8 cellular contexts compared by ENCODE assay signal in genomic region chr17:16381496-16381820, GRCh38. TPM values are rescaled to one million over a fixed set of nuclear protein-coding genes. Genes with fewer than 3 reads are reported as not detected.
DNase-seq lines count a peak whose midpoint lies in the region; ATAC-seq and TF ChIP-seq lines count a peak whose summit lies in the region.

No MANE protein-coding gene starts in this region.

- H3K36me3 ChIP-seq in heart left ventricle (peaks cover 0 to 25% (median 19%) of the 10 kb centered on the region in 9 donors), Peyer's patch (peaks cover 0 to 17% (median 0%) of the 10 kb centered on the region in 3 donors)

- H3K4me3 Mint-ChIP-seq in natural killer cell treated with Interleukin-12 subunit alpha and Interleukin-12 subunit beta and Interleukin-15 and Interleukin-18, amount 100 ng/mL, for 72 hours, result peak overlapping the region; percentile 96

- ATAC-seq in heart left ventricle (no peak), HG03175 (IDR thresholded peaks at IDR 0.05; ENCODE audit: unreplicated experiment) (no peak)
- peak; percentile 40 to 62 for ATAC-seq in natural killer cell treated with Interleukin-12 subunit alpha and Interleukin-12 subunit beta and Interleukin-15 and Interleukin-18, amount 100 ng/mL, for 72 hours

- H3K36me3 Mint-ChIP-seq in natural killer cell treated with Interleukin-12 subunit alpha and Interleukin-12 subunit beta and Interleukin-15 and Interleukin-18, amount 100 ng/mL, for 72 hours, result peaks cover 22% of the 10 kb centered on the region

- TF ChIP-seq CTCF in heart left ventricle (IDR thresholded peaks at IDR 0.05) (no peak), Peyer's patch (IDR thresholded peaks at IDR 0.05) (no peak)

- WGBS in heart left ventricle, 4 donors, result 0 to 2% (median 1%) methylated on average over 14 of the region's 14 CpGs

- H3K4me3 ChIP-seq in heart left ventricle (peak overlapping the region; percentile 45 to 83 (median 72)), Peyer's patch (peak overlapping the region; percentile 62 to 76 (median 67))

- no peaks in the 10 kb centered on the region for H3K27me3 ChIP-seq in heart left ventricle
- no peaks in the 10 kb centered on the region for H3K27me3 ChIP-seq in Peyer's patch

- H3K27ac Mint-ChIP-seq in natural killer cell treated with Interleukin-12 subunit alpha and Interleukin-12 subunit beta and Interleukin-15 and Interleukin-18, amount 100 ng/mL, for 72 hours, result peak overlapping the region; percentile 98 to 100

- TF ChIP-seq POLR2A in heart left ventricle (IDR thresholded peaks at IDR 0.05) (no peak), Peyer's patch (IDR thresholded peaks at IDR 0.05) (no peak)

- no peak for DNase-seq in heart left ventricle
- DNase-seq in cardiac septum (ENCODE audit: low spot score), result no peak
- DNase-seq in Peyer's patch, result no peak
- peak; percentile 60 for DNase-seq in dermis blood vessel endothelial cell
- peak; percentile 80 for DNase-seq in natural killer cell treated with Interleukin-12 subunit alpha and Interleukin-12 subunit beta and Interleukin-15 and Interleukin-18, amount 100 ng/mL, for 72 hours (ENCODE audit: low spot score)
- DNase-seq in NCI-H1092 treated with DMSO at 0.1 percent for 48 hours (lab: John Stamatoyannopoulos, UW), result no peak
- DNase-seq in NCI-H2107 (lab: John Stamatoyannopoulos, UW), result no peak

- no peaks in the 10 kb centered on the region for H3K9me3 Mint-ChIP-seq in natural killer cell treated with Interleukin-12 subunit alpha and Interleukin-12 subunit beta and Interleukin-15 and Interleukin-18, amount 100 ng/mL, for 72 hours

- H3K27me3 Mint-ChIP-seq in natural killer cell treated with Interleukin-12 subunit alpha and Interleukin-12 subunit beta and Interleukin-15 and Interleukin-18, amount 100 ng/mL, for 72 hours, result no peaks in the 10 kb centered on the region

- H3K4me1 Mint-ChIP-seq in natural killer cell treated with Interleukin-12 subunit alpha and Interleukin-12 subunit beta and Interleukin-15 and Interleukin-18, amount 100 ng/mL, for 72 hours (ENCODE audit: low read depth in 2 of 2), result peaks cover 35 to 44% of the 10 kb centered on the region in 2 donors

- intact Hi-C loops in heart left ventricle (cut with DNase I) (loop anchor here in 6 of 10 donors (1.0 to 10.0 kb wide), 5 partner anchors 25 to 63 kb away; partner anchors contain the start of gene TRPV2 (in 2 of the 6)), cardiac septum (cut with DNase I) (loop anchor here (2.0 kb wide), 2 partner anchors 35 to 57 kb away; no protein-coding TSS in a partner anchor)

- H3K27ac ChIP-seq in heart left ventricle, result peak overlapping the region; percentile 88 to 99 (median 95)
- H3K27ac ChIP-seq in Peyer's patch, result peak overlapping the region; percentile 87 to 95 (median 92)

- H3K4me1 ChIP-seq in heart left ventricle (peaks cover 10 to 35% (median 27%) of the 10 kb centered on the region in 12 donors), Peyer's patch (peaks cover 0 to 36% (median 0%) of the 10 kb centered on the region in 4 donors)

- H3K9me3 ChIP-seq in heart left ventricle (no peaks in the 10 kb centered on the region), Peyer's patch (no peaks in the 10 kb centered on the region)

RNA-seq across cellular contexts. Expression of gene UBB, which starts 0.6 kb away (rescaled TPM):
- 1,000 to 10,000 TPM in 8 of 9 donors, 100 to 1,000 TPM in 1; 665 to 2,180 (median 1,547) TPM for total RNA-seq in heart left ventricle
- 1,000 to 10,000 TPM in 1 of 2 donors, 100 to 1,000 TPM in 1; 932 to 1,006 TPM for polyA plus RNA-seq in heart left ventricle
- total RNA-seq in cardiac septum, result 1,552 TPM
- total RNA-seq in Peyer's patch, result 100 to 1,000 TPM; 574 to 927 (median 633) TPM
- total RNA-seq in dermis blood vessel endothelial cell, result 1,676 and 1,882 TPM in 2 replicates
- 1,000 to 10,000 TPM; 1,085 to 1,889 TPM for total RNA-seq in natural killer cell treated with Interleukin-12 subunit alpha and Interleukin-12 subunit beta and Interleukin-15 and Interleukin-18, amount 100 ng/mL, for 72 hours

RNA-seq across cellular contexts. Expression of gene CENPV, which starts 28.2 kb away (rescaled TPM):
- total RNA-seq in heart left ventricle, result 10 to 100 TPM in 8 of 9 donors, 1 to 10 TPM in 1; 9.7 to 15.0 (median 11.5) TPM
- polyA plus RNA-seq in heart left ventricle, result 10 to 100 TPM in 1 of 2 donors, 1 to 10 TPM in 1; 9.1 to 18.7 TPM
- 2.9 TPM for total RNA-seq in cardiac septum
- 100 to 1,000 TPM in 1 of 4 donors, 10 to 100 TPM in 3; 49.0 to 109 (median 79.3) TPM for total RNA-seq in Peyer's patch
- total RNA-seq in dermis blood vessel endothelial cell, result 8.2 and 14.1 TPM in 2 replicates
- total RNA-seq in natural killer cell treated with Interleukin-12 subunit alpha and Interleukin-12 subunit beta and Interleukin-15 and Interleukin-18, amount 100 ng/mL, for 72 hours, result 10 to 100 TPM; 24.7 to 71.1 TPM

RNA-seq across cellular contexts. Expression of gene TRPV2, which starts 33.9 kb away (rescaled TPM):
- total RNA-seq in heart left ventricle (10 to 100 TPM in 5 of 9 donors, 1 to 10 TPM in 4; 5.8 to 43.5 (median 11.5) TPM), cardiac septum (9.1 TPM), Peyer's patch (10 to 100 TPM in 2 of 4 donors, 1 to 10 TPM in 2; 3.9 to 19.0 (median 7.7) TPM), dermis blood vessel endothelial cell (40.0 and 48.8 TPM in 2 replicates)
- polyA plus RNA-seq in heart left ventricle, result 1 to 10 TPM; 5.2 to 8.6 TPM
- total RNA-seq in natural killer cell treated with Interleukin-12 subunit alpha and Interleukin-12 subunit beta and Interleukin-15 and Interleukin-18, amount 100 ng/mL, for 72 hours, result 100 to 1,000 TPM in 1 of 2 donors, 10 to 100 TPM in 1; 83.8 to 125 TPM

Comparison
In these comparisons a context has a peak if more than half of its experiments do, and no peak if none do; other contexts are left out.
1. ATAC-seq: peak in natural killer cell treated with Interleukin-12 subunit alpha and Interleukin-12 subunit beta and Interleukin-15 and Interleukin-18, amount 100 ng/mL, for 72 hours (2 of 2); none in heart left ventricle (0 of 4) and HG03175 (single experiment).
2. DNase-seq: peak in dermis blood vessel endothelial cell (single experiment) and natural killer cell treated with Interleukin-12 subunit alpha and Interleukin-12 subunit beta and Interleukin-15 and Interleukin-18, amount 100 ng/mL, for 72 hours (single experiment); none in heart left ventricle (0 of 5), cardiac septum (single experiment), Peyer's patch (0 of 3), NCI-H1092 treated with DMSO at 0.1 percent for 48 hours (single experiment) and NCI-H2107 (single experiment).